ENCODE assay signal across 8 cellular contexts in the genomic region with DNA sequence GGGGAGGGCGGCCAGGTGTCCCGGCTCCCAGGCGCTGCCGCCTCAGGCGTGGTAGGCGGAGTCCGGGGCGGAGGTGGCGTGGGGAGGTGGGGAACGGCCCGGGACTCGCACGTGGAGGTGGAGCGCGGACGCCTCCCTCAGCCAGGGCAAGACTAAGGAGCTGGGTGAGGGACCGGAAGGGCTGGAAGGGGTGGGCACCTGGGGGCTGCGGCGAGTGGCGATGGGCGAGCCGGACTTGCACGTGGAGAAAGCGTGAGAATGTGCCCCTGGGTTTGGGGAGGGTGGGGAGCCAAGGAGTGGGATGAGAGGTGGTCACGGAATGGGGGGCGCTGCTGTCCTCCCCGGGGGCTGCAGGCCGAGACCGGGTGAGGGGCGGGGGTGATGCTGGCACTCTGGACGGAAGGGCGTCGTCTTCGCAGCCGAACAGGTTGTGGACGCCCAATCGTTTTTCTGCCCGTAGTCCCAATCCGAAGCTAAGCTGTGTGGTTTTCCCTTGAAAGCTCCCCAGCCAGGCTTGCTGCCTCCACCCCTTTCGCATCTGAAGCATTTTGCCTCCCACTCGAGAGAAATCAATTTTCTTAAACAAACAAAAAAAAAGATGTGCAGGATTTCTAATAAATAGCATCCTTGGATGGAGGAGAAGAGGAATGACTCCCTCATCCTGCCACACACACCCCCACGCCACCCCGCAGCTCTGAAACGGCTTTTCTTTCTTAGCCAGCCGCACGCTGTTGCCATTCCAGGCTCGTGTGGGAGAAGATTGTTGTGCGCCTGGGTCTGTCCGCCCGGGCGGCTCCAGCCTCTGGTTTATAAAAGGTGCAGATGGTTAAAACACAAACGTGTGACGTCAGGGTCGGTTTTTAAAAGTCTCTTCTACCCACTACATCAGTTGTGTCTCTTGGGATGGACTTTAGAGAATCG.
DNase-seq lines count a peak whose midpoint lies in the region; ATAC-seq, FAIRE-seq and TF ChIP-seq lines count a peak whose summit lies in the region.

No MANE protein-coding gene starts in this region.

- no peaks in the 10 kb centered on the region; the same call in 1 of the 3 replicates for H3K9me3 ChIP-seq in GM12878 (replicated peaks; ENCODE audit: control insufficient read depth, insufficient read depth, low read length)

- WGBS in GM12878 (ENCODE audit: insufficient coverage, insufficient replicate concordance, low lambda C conversion rate, missing lambda C conversion rate), result 1% methylated on average over 46 of the region's 55 CpGs

- BruUV-seq in GM12878 (replicated peaks; lab: Mats Ljungman, UMichigan), result no TSS peak

- H3K9ac ChIP-seq in GM12878 (ENCODE audit: control insufficient read depth, insufficient read depth, low read length), result peak overlapping the region; percentile 42; the same call in 1 of the 2 replicates

- 0 out of 2 replicates have a peak, but pooled peaks cover 3% of the 10 kb centered on the region for H3K4me1 ChIP-seq in GM12878 (ENCODE audit: control insufficient read depth, insufficient read depth, low read length)

- TF ChIP-seq CTCF in GM12878 (IDR thresholded peaks at IDR 0.05 in 2 of 3, conservative IDR thresholded peaks at IDR 0.05 in 1 of 3; ENCODE audit: control insufficient read depth in 2 of 3, extremely low read depth in 1 of 3, insufficient read depth in 1 of 3, low read depth in 3 of 3, low read length in 3 of 3), result peak in 1 of 3 experiments; percentile 3; a peak in 1 of 6 replicates
- TF ChIP-seq CTCF in retinal pigment epithelial cell (conservative IDR thresholded peaks at IDR 0.05; ENCODE audit: low read depth, low read length), result no peak

- no peaks in the 10 kb centered on the region for H4K20me1 ChIP-seq in GM12878 (ENCODE audit: control insufficient read depth, insufficient read depth)

- no peaks in the 10 kb centered on the region for H3K36me3 ChIP-seq in GM12878 (ENCODE audit: control insufficient read depth in 2 of 2, insufficient read depth in 2 of 2, low read length in 1 of 2)

- peak overlapping the region; percentile 80 for H3K4me3 ChIP-seq in GM12878
- H3K4me3 ChIP-seq in iPS-11a (ENCODE audit: low read depth, low read length), result peak overlapping the region; percentile 65
- H3K4me3 ChIP-seq in retinal pigment epithelial cell (ENCODE audit: low read length), result peak overlapping the region; percentile 73

- peaks cover 36% of the 10 kb centered on the region for H3K79me2 ChIP-seq in GM12878 (ENCODE audit: control insufficient read depth, insufficient read depth, low read length)

- intact Hi-C loops in GM12878 (cut with micrococcal nuclease; ENCODE audit: unreplicated experiment), result no loop called here

- SMC1A ChIA-PET in GM12878 (lab: Charles Lee; ENCODE audit: uncharacterized antibody, unreplicated experiment), result interaction anchor here (1.0 to 2.1 kb wide), 2 partner anchors 44 to 229 kb away, joined by 5 read pairs; no protein-coding TSS in a partner anchor

- POLR2A ChIA-PET in GM12878 (lab: Charles Lee), result interaction anchor here (0.6 to 1.4 kb wide), 3 partner anchors 14 to 125 kb away, joined by 3 to 6 read pairs (median 3); no protein-coding TSS in a partner anchor

- H2AFZ ChIP-seq in GM12878 (ENCODE audit: control insufficient read depth, low read depth, low read length), result peak overlapping the region; percentile 87

- DNase-seq in GDM1 (lab: John Stamatoyannopoulos, UW) (peak; percentile 22), HT-29 (ENCODE audit: low spot score) (peak; percentile 58), RPMI8226 (peak; percentile 59), GM12878 (ENCODE audit: low read depth, low spot score) (no peak), retinal pigment epithelial cell (ENCODE audit: low read depth) (no peak), OCI-M2 (lab: John Stamatoyannopoulos, UW; ENCODE audit: unreplicated experiment) (no peak)

- CTCF ChIA-PET in GM12878 (lab: Yijun Ruan, JAX), result interaction anchor here (0.7 to 1.5 kb wide), 5 partner anchors 9 to 748 kb away, joined by 3 to 5 read pairs (median 3); no protein-coding TSS in a partner anchor

- RAD21 ChIA-PET in GM12878 (lab: Charles Lee; ENCODE audit: unreplicated experiment), result interaction anchor here (0.9 to 2.4 kb wide), 5 partner anchors 13 to 230 kb away, joined by 3 to 9 read pairs (median 4); no protein-coding TSS in a partner anchor

- no peak for FAIRE-seq in GM12878 (lab: Jason Lieb, UNC)

- no peaks in the 10 kb centered on the region for H3K27me3 ChIP-seq in GM12878 (replicated peaks in 1 of 2; ENCODE audit: control insufficient read depth in 2 of 2, insufficient read depth in 2 of 2, low read length in 1 of 2)

- TF ChIP-seq EP300 in GM12878 (IDR thresholded peaks at IDR 0.05; ENCODE audit: borderline replicate concordance in 1 of 2, control insufficient read depth in 1 of 2, low read depth in 2 of 2, low read length in 2 of 2), result no peak

- in situ Hi-C loops in GM12878 (cut with MboI), result no loop called here

- ATAC-seq in GM21515 (IDR thresholded peaks at IDR 0.05; ENCODE audit: unreplicated experiment) (peak; percentile 60), GM12878 (peak; percentile 81)

- peak overlapping the region; percentile 68 for H3K4me2 ChIP-seq in GM12878 (ENCODE audit: control insufficient read depth, insufficient read depth)

- H3K27ac ChIP-seq in GM12878 (ENCODE audit: control insufficient read depth, insufficient read depth), result peak overlapping the region; percentile 48

- TF ChIP-seq POLR2A in GM12878 (IDR thresholded peaks at IDR 0.05; ENCODE audit: low read depth, low read length), result peak; percentile 78

- TF ChIP-seq RAD21 in GM12878 (IDR thresholded peaks at IDR 0.05; ENCODE audit: insufficient read depth, low read depth, low read length), result peak; percentile 30; the same call in 1 of the 2 replicates

TF ChIP-seq in GM12878, 131 proteins besides CTCF, POLR2A, EP300 and RAD21 (continues in another document):
- TF ChIP-seq MYC (IDR thresholded peaks at IDR 0.05; ENCODE audit: insufficient read depth, insufficient read length, insufficient replicate concordance, low read length, severe bottlenecking) (peak; percentile 84), RUNX3 (IDR thresholded peaks at IDR 0.05; ENCODE audit: low read length) (peak; percentile 24), SP1 (IDR thresholded peaks at IDR 0.05; ENCODE audit: low read depth, low read length) (no peak), POU2F2 (IDR thresholded peaks at IDR 0.05; ENCODE audit: borderline replicate concordance, low read depth, low read length) (0 out of 3 replicates have a peak, but pooled peaks have one; percentile 4), EGR1 (IDR thresholded peaks at IDR 0.05; ENCODE audit: borderline replicate concordance in 1 of 2, low read depth in 2 of 2, low read length in 2 of 2) (peak in 1 of 2 experiments; percentile 47; a peak in 1 of 3 replicates), MAX (IDR thresholded peaks at IDR 0.05; ENCODE audit: low read depth, low read length) (peak; percentile 48), EED (IDR thresholded peaks at IDR 0.05; ENCODE audit: low read depth) (peak; percentile 30; the same call in 1 of the 2 replicates), KLF5 (IDR thresholded peaks at IDR 0.05; ENCODE audit: partially characterized antibody) (no peak), ZNF384 (IDR thresholded peaks at IDR 0.05; ENCODE audit: borderline replicate concordance, low read depth, low read length) (no peak), NR2F1 (conservative IDR thresholded peaks at IDR 0.05) (no peak)
- TF ChIP-seq, protein P1, sequence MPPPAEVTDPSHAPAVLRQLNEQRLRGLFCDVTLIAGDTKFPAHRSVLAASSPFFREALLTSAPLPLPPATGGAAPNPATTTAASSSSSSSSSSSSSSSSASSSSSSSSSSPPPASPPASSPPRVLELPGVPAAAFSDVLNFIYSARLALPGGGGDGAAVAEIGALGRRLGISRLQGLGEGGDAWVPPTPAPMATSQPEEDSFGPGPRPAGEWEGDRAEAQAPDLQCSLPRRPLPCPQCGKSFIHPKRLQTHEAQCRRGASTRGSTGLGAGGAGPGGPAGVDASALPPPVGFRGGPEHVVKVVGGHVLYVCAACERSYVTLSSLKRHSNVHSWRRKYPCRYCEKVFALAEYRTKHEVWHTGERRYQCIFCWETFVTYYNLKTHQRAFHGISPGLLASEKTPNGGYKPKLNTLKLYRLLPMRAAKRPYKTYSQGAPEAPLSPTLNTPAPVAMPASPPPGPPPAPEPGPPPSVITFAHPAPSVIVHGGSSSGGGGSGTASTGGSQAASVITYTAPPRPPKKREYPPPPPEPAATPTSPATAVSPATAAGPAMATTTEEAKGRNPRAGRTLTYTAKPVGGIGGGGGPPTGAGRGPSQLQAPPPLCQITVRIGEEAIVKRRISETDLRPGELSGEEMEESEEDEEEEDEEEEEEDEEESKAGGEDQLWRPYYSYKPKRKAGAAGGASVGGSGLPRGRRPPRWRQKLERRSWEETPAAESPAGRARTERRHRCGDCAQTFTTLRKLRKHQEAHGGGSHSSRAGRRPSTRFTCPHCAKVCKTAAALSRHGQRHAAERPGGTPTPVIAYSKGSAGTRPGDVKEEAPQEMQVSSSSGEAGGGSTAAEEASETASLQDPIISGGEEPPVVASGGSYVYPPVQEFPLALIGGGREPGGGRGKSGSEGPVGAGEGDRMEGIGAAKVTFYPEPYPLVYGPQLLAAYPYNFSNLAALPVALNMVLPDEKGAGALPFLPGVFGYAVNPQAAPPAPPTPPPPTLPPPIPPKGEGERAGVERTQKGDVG (CRISPR knock-in tag; IDR thresholded peaks at IDR 0.05), result no peak
- TF ChIP-seq, protein P2, sequence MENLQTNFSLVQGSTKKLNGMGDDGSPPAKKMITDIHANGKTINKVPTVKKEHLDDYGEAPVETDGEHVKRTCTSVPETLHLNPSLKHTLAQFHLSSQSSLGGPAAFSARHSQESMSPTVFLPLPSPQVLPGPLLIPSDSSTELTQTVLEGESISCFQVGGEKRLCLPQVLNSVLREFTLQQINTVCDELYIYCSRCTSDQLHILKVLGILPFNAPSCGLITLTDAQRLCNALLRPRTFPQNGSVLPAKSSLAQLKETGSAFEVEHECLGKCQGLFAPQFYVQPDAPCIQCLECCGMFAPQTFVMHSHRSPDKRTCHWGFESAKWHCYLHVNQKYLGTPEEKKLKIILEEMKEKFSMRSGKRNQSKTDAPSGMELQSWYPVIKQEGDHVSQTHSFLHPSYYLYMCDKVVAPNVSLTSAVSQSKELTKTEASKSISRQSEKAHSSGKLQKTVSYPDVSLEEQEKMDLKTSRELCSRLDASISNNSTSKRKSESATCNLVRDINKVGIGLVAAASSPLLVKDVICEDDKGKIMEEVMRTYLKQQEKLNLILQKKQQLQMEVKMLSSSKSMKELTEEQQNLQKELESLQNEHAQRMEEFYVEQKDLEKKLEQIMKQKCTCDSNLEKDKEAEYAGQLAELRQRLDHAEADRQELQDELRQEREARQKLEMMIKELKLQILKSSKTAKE (IDR thresholded peaks at IDR 0.05; ENCODE audit: low read depth, poor library complexity, severe bottlenecking), result no peak

Comparison
In these comparisons a context has a peak if more than half of its experiments do, and no peak if none do; other contexts are left out.
1. DNase-seq: peak in GDM1 (single experiment), HT-29 (single experiment) and RPMI8226 (single experiment); none in GM12878 (single experiment), retinal pigment epithelial cell (single experiment) and OCI-M2 (single experiment).
2. Peak in every context shown above with its lines, with median percentiles within 50 percentile points of each other: H3K4me3 ChIP-seq.